ENCODE assay signal across 10 cellular contexts in genomic region chr10:89954787-89955566, GRCh38.
DNase-seq lines count a peak whose midpoint lies in the region; ATAC-seq and TF ChIP-seq lines count a peak whose summit lies in the region.
"Had no signal": no experiment of that assay in that cellular context is flagged by ENCODE, and none has a peak within 500 bp of the region (broad histone marks: within the 10 kb centered on the region; RNA-seq: fewer than 3 reads in every experiment).

No MANE protein-coding gene starts in this region.

- no peak overlapping the region for H3K4me3 ChIP-seq in PC-9
- H3K4me3 ChIP-seq in hepatocyte, result no peak overlapping the region
- H3K4me3 ChIP-seq in neuronal stem cell (ENCODE audit: low read length in 2 of 2), result no peak overlapping the region

- H3K9me3 Mint-ChIP-seq in activated CD4-positive, alpha-beta T cell treated with anti-CD3 and anti-CD28 coated beads, Interleukin-2, amount 10 ng/mL, durations not matched to agents 24 days and 14 days, result no peaks in the 10 kb centered on the region

- H3K4me1 Mint-ChIP-seq in activated CD4-positive, alpha-beta T cell treated with anti-CD3 and anti-CD28 coated beads, Interleukin-2, amount 10 ng/mL, durations not matched to agents 24 days and 14 days, result no peaks in the 10 kb centered on the region

- H3K27ac ChIP-seq in PC-9, result no peak overlapping the region
- no peak overlapping the region for H3K27ac ChIP-seq in hepatocyte
- H3K27ac ChIP-seq in neuronal stem cell (replicated peaks; ENCODE audit: low read length), result no peak overlapping the region

- H3K4ac ChIP-seq in neuronal stem cell (ENCODE audit: low read length), result no peak overlapping the region

- no peak overlapping the region for H2AK5ac ChIP-seq in neuronal stem cell (ENCODE audit: low read depth, low read length)

- H3K79me2 ChIP-seq in PC-9 (ENCODE audit: low read depth) (no peaks in the 10 kb centered on the region), hepatocyte (no peaks in the 10 kb centered on the region)

- no peak overlapping the region for H3K4me3 Mint-ChIP-seq in activated CD4-positive, alpha-beta T cell treated with anti-CD3 and anti-CD28 coated beads, Interleukin-2, amount 10 ng/mL, durations not matched to agents 24 days and 14 days

- H2BK12ac ChIP-seq in neuronal stem cell (ENCODE audit: low read length), result no peak overlapping the region

- CTCF ChIA-PET in PC-9 (lab: Charles Lee), result no interaction called here

- no peak overlapping the region for H3K14ac ChIP-seq in neuronal stem cell (ENCODE audit: low read length)

- H3K4me1 ChIP-seq in PC-9 (replicated peaks; ENCODE audit: insufficient read depth) (no peaks in the 10 kb centered on the region), hepatocyte (ENCODE audit: insufficient read depth) (no peaks in the 10 kb centered on the region), neuronal stem cell (ENCODE audit: control insufficient read depth in 2 of 2, insufficient read depth in 1 of 2, low read depth in 1 of 2, low read length in 2 of 2) (no peaks in the 10 kb centered on the region)

- H3K23ac ChIP-seq in neuronal stem cell (ENCODE audit: low read depth, low read length, poor library complexity), result no peak overlapping the region

- H3K9me3 ChIP-seq in PC-9 (ENCODE audit: insufficient read depth, low read depth) (no peaks in the 10 kb centered on the region), hepatocyte (ENCODE audit: low read depth) (no peaks in the 10 kb centered on the region), neuronal stem cell (replicated peaks in 1 of 2; ENCODE audit: control insufficient read depth in 2 of 2, insufficient read depth in 1 of 2, low read depth in 1 of 2, low read length in 2 of 2) (no peaks in the 10 kb centered on the region)

- no peaks in the 10 kb centered on the region for H3K9me2 ChIP-seq in PC-9 (ENCODE audit: insufficient read depth)
- no peaks in the 10 kb centered on the region for H3K9me2 ChIP-seq in hepatocyte (replicated peaks; ENCODE audit: insufficient read depth)

- no peak overlapping the region for H3K27ac Mint-ChIP-seq in activated CD4-positive, alpha-beta T cell treated with anti-CD3 and anti-CD28 coated beads, Interleukin-2, amount 10 ng/mL, durations not matched to agents 24 days and 14 days

- no peak overlapping the region for H2BK120ac ChIP-seq in neuronal stem cell (ENCODE audit: low read depth, low read length)

- H3F3A ChIP-seq in PC-9 (ENCODE audit: insufficient read depth, low read depth), result no peaks in the 10 kb centered on the region

- no peak overlapping the region for H2AFZ ChIP-seq in PC-9
- H2AFZ ChIP-seq in hepatocyte, result no peak overlapping the region
- no peak overlapping the region for H2AFZ ChIP-seq in neuronal stem cell (ENCODE audit: low read length)

- no peak overlapping the region for H2BK15ac ChIP-seq in neuronal stem cell (ENCODE audit: low read length)

- peak; percentile 10 for TF ChIP-seq CTCF in AG09319 (IDR thresholded peaks at IDR 0.05; ENCODE audit: low read depth, low read length)
- 0 out of 3 replicates have a peak, but pooled peaks have one; percentile 20 for TF ChIP-seq CTCF in GM12872 (IDR thresholded peaks at IDR 0.05; ENCODE audit: insufficient read depth, low read depth, low read length)
- TF ChIP-seq CTCF in PC-9 (conservative IDR thresholded peaks at IDR 0.05), result peak; percentile 61
- peak; percentile 54 for TF ChIP-seq CTCF in hepatocyte (IDR thresholded peaks at IDR 0.05; ENCODE audit: poor library complexity)

- H3K4me2 ChIP-seq in PC-9, result no peak overlapping the region
- H3K4me2 ChIP-seq in hepatocyte, result no peak overlapping the region
- no peak overlapping the region for H3K4me2 ChIP-seq in neuronal stem cell (ENCODE audit: insufficient read depth, low read length, poor library complexity, severe bottlenecking)

- ATAC-seq in GM18873 (IDR thresholded peaks at IDR 0.05; ENCODE audit: low FRiP score, unreplicated experiment) (no peak), HG02884 (IDR thresholded peaks at IDR 0.05; ENCODE audit: unreplicated experiment) (no peak)

- no peak overlapping the region for H3K9ac ChIP-seq in neuronal stem cell (ENCODE audit: low read depth, low read length, poor library complexity)

- H3K18ac ChIP-seq in neuronal stem cell (ENCODE audit: low read length), result no peak overlapping the region

- no peaks in the 10 kb centered on the region for H3K79me1 ChIP-seq in neuronal stem cell (ENCODE audit: low read depth, low read length)

- no TSS peak for BruUV-seq in PC-9 (replicated peaks; lab: Mats Ljungman, UMichigan)

- H3K27me3 ChIP-seq in PC-9 (ENCODE audit: insufficient read depth, low read depth), result no peaks in the 10 kb centered on the region
- H3K27me3 ChIP-seq in hepatocyte, result no peaks in the 10 kb centered on the region
- H3K27me3 ChIP-seq in neuronal stem cell (ENCODE audit: control insufficient read depth in 3 of 3, insufficient read depth in 3 of 3, low read depth in 1 of 3, low read length in 3 of 3), result no peaks in the 10 kb centered on the region

- DNase-seq in AG09319 (ENCODE audit: extremely low read depth, low read depth), result no peak
- no peak for DNase-seq in PC-9
- DNase-seq in hepatocyte (ENCODE audit: low spot score), result no peak
- DNase-seq in activated CD4-positive, alpha-beta T cell treated with anti-CD3 and anti-CD28 coated beads, Interleukin-2, amount 10 ng/mL, durations not matched to agents 24 days and 14 days, result no peak
- no peak for DNase-seq in neuronal stem cell (ENCODE audit: low spot score)
- DNase-seq: effector CD8-positive, alpha-beta T cell; NCI-H226 had no signal

- no peak overlapping the region for H2BK5ac ChIP-seq in neuronal stem cell (ENCODE audit: low read length)

- H3K36me3 ChIP-seq in PC-9 (ENCODE audit: low read depth) (no peaks in the 10 kb centered on the region), hepatocyte (replicated peaks; ENCODE audit: insufficient read depth, low read depth) (no peaks in the 10 kb centered on the region), neuronal stem cell (replicated peaks in 1 of 2; ENCODE audit: control insufficient read depth in 2 of 2, insufficient read depth in 2 of 2, low read length in 2 of 2) (no peaks in the 10 kb centered on the region)

- POLR2A ChIA-PET in PC-9 (lab: Charles Lee; ENCODE audit: unreplicated experiment), result no interaction called here

- no peak overlapping the region for H4K8ac ChIP-seq in neuronal stem cell (ENCODE audit: low read depth, low read length)

- H4K91ac ChIP-seq in neuronal stem cell (ENCODE audit: low read depth, low read length, poor library complexity), result no peak overlapping the region

- intact Hi-C loops in PC-9 (cut with micrococcal nuclease; ENCODE audit: unreplicated experiment), result loop anchor here (10.0 kb wide), 1 partner anchor 190 kb away; no protein-coding TSS in a partner anchor
- intact Hi-C loops in activated CD4-positive, alpha-beta T cell treated with anti-CD3 and anti-CD28 coated beads, Interleukin-2, amount 10 ng/mL, durations not matched to agents 24 days and 14 days (cut with micrococcal nuclease), result loop anchor here (10.0 kb wide), 2 partner anchors 160 to 910 kb away; no protein-coding TSS in a partner anchor

- H3K27me3 Mint-ChIP-seq in activated CD4-positive, alpha-beta T cell treated with anti-CD3 and anti-CD28 coated beads, Interleukin-2, amount 10 ng/mL, durations not matched to agents 24 days and 14 days, result peaks cover 6% of the 10 kb centered on the region

- no peaks in the 10 kb centered on the region for H4K20me1 ChIP-seq in PC-9 (ENCODE audit: insufficient read depth)
- no peaks in the 10 kb centered on the region for H4K20me1 ChIP-seq in hepatocyte (ENCODE audit: insufficient read depth, poor library complexity, severe bottlenecking)

- H3K36me3 Mint-ChIP-seq in activated CD4-positive, alpha-beta T cell treated with anti-CD3 and anti-CD28 coated beads, Interleukin-2, amount 10 ng/mL, durations not matched to agents 24 days and 14 days (ENCODE audit: low read depth), result no peaks in the 10 kb centered on the region

Comparison
In these comparisons a context has a peak if more than half of its experiments do, and no peak if none do; other contexts are left out.
1. CTCF ChIP-seq: peak in every context shown above with its lines; median percentile 61 in PC-9; 54 in hepatocyte; 20 in GM12872; 10 in AG09319.